ENCODE assay signal across 24 cellular contexts in the genomic region with DNA sequence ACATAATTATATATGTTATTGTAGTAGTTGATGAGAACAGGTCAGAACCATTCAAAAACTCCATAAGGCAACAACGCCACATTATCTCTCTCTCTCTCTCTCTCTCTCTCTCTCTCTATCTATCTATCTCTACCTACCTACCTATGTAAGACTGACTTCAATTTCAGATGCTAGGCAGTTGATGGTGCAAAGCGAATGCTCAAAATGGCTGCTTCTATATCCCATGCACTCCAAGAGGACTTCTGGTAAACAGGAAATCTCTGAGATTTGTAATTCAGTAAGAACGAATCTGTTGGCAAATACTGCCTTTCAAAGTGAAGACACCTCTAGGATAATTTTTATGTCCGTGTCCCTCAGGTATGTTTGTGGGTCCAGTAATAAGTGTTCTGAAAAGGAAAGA. TPM values are rescaled to one million over a fixed set of nuclear protein-coding genes. Genes with fewer than 3 reads are reported as not detected.
"Had no signal": no experiment of that assay in that cellular context is flagged by ENCODE, and none has a peak within 500 bp of the region (broad histone marks: within the 10 kb centered on the region; RNA-seq: fewer than 3 reads in every experiment).

No MANE protein-coding gene starts in this region.

- H3K27me3 Mint-ChIP-seq: central memory CD8-positive, alpha-beta T cell; natural killer cell treated with Interleukin-12 subunit alpha and Interleukin-12 subunit beta and Interleukin-15 and Interleukin-18, amount 100 ng/mL, for 72 hours; progenitor cell of endocrine pancreas had no signal

- H3K4me3 ChIP-seq: esophagus muscularis mucosa, left lung, right atrium auricular region, suprapubic skin had no signal

- H3K27ac ChIP-seq: brain microvascular endothelial cell, esophagus muscularis mucosa, suprapubic skin, VCaP had no signal

- H3K36me3 ChIP-seq: brain microvascular endothelial cell, esophagus muscularis mucosa, left lung, right atrium auricular region, suprapubic skin had no signal

- H3K9me3 Mint-ChIP-seq: activated naive CD4-positive, alpha-beta T cell treated with anti-CD3 and anti-CD28 coated beads, Interleukin-2, amount 50 U/mL, for 24 hours; natural killer cell treated with Interleukin-12 subunit alpha and Interleukin-12 subunit beta and Interleukin-15 and Interleukin-18, amount 100 ng/mL, for 72 hours; stimulated activated naive CD8-positive, alpha-beta T cell treated with anti-CD3 and anti-CD28 coated beads, Interleukin-15, amount 100 ng/mL, for 72 hours; T-helper 2 cell treated with Interferon-gamma antibody and Interleukin-4, amounts not matched to agents 5 μg/mL and 100 μg/mL, for 36 hours had no signal

- H3K4me3 Mint-ChIP-seq: activated CD8-positive, alpha-beta T cell treated with anti-CD3 and anti-CD28 coated beads, Interleukin-2, amount 10 ng/mL, durations not matched to agents 7 days and 5 days; activated naive CD4-positive, alpha-beta T cell treated with anti-CD3 and anti-CD28 coated beads, Interleukin-2, amount 50 U/mL, for 24 hours; central memory CD8-positive, alpha-beta T cell; natural killer cell treated with Interleukin-12 subunit alpha and Interleukin-12 subunit beta and Interleukin-15 and Interleukin-18, amount 100 ng/mL, for 72 hours; stimulated activated naive CD8-positive, alpha-beta T cell treated with anti-CD3 and anti-CD28 coated beads, Interleukin-15, amount 100 ng/mL, for 72 hours; T-helper 2 cell treated with Interferon-gamma antibody and Interleukin-4, amounts not matched to agents 5 μg/mL and 100 μg/mL, for 36 hours had no signal

- ATAC-seq: activated CD8-positive, alpha-beta T cell treated with anti-CD3 and anti-CD28 coated beads, Interleukin-2, amount 10 ng/mL, durations not matched to agents 7 days and 5 days; natural killer cell treated with Interleukin-12 subunit alpha and Interleukin-12 subunit beta and Interleukin-15 and Interleukin-18, amount 100 ng/mL, for 72 hours; stimulated activated naive CD8-positive, alpha-beta T cell treated with anti-CD3 and anti-CD28 coated beads, Interleukin-15, amount 100 ng/mL, for 72 hours had no signal

- FAIRE-seq: frontal cortex had no signal

- H3K4me1 ChIP-seq: suprapubic skin had no signal

- H3K27me3 ChIP-seq: brain microvascular endothelial cell, esophagus muscularis mucosa, left lung, right atrium auricular region, suprapubic skin had no signal

- H3K4me1 Mint-ChIP-seq: activated naive CD4-positive, alpha-beta T cell treated with anti-CD3 and anti-CD28 coated beads, Interleukin-2, amount 50 U/mL, for 24 hours; central memory CD8-positive, alpha-beta T cell had no signal

- H3K27ac Mint-ChIP-seq: activated CD8-positive, alpha-beta T cell treated with anti-CD3 and anti-CD28 coated beads, Interleukin-2, amount 10 ng/mL, durations not matched to agents 7 days and 5 days; activated naive CD4-positive, alpha-beta T cell treated with anti-CD3 and anti-CD28 coated beads, Interleukin-2, amount 50 U/mL, for 24 hours; natural killer cell treated with Interleukin-12 subunit alpha and Interleukin-12 subunit beta and Interleukin-15 and Interleukin-18, amount 100 ng/mL, for 72 hours; progenitor cell of endocrine pancreas; stimulated activated naive CD8-positive, alpha-beta T cell treated with anti-CD3 and anti-CD28 coated beads, Interleukin-15, amount 100 ng/mL, for 72 hours; T-helper 2 cell treated with Interferon-gamma antibody and Interleukin-4, amounts not matched to agents 5 μg/mL and 100 μg/mL, for 36 hours had no signal

- H3K36me3 Mint-ChIP-seq: activated naive CD4-positive, alpha-beta T cell treated with anti-CD3 and anti-CD28 coated beads, Interleukin-2, amount 50 U/mL, for 24 hours; natural killer cell treated with Interleukin-12 subunit alpha and Interleukin-12 subunit beta and Interleukin-15 and Interleukin-18, amount 100 ng/mL, for 72 hours had no signal

- DNase-seq: activated CD4-positive, alpha-beta T cell treated with anti-CD3 and anti-CD28 coated beads for 1 hour; activated CD4-positive, alpha-beta T cell treated with anti-CD3 and anti-CD28 coated beads, Interleukin-2, amount 50 U/mL, for 1 hour; activated CD8-positive, alpha-beta T cell treated with anti-CD3 and anti-CD28 coated beads, Interleukin-2, amount 10 ng/mL, durations not matched to agents 7 days and 5 days; activated gamma-delta T cell treated with Interleukin-2 at 50 U/mL for 16 hours; aorta; brain microvascular endothelial cell; hippocampal formation; kidney glomerular epithelial cell; left lung; mammary epithelial cell; midbrain; stimulated activated CD4-positive, alpha-beta T cell treated with anti-CD3 and anti-CD28 coated beads, Interleukin-12 subunit alpha, Interleukin-12 subunit beta, amount 100 ng/mL, for 4 hours; stimulated activated naive CD8-positive, alpha-beta T cell treated with anti-CD3 and anti-CD28 coated beads, Interleukin-15, amount 100 ng/mL, for 72 hours; trophoblast cell had no signal

- H3K9me3 ChIP-seq: esophagus muscularis mucosa, left lung, right atrium auricular region, suprapubic skin had no signal

RNA-seq across cellular contexts. Expression of gene MEF2C, which starts 43.7 kb away (rescaled TPM):
- polyA plus RNA-seq: mammary epithelial cell had no signal
